In genomic region chr6:110979565-110980096, GRCh38 we compare ENCODE assay signal across 13 cellular contexts.
"Had no signal": no experiment of that assay in that cellular context is flagged by ENCODE, and none has a peak within 500 bp of the region (broad histone marks: within the 10 kb centered on the region; RNA-seq: fewer than 3 reads in every experiment).

No MANE protein-coding gene starts in this region.

- H3K27ac ChIP-seq: coronary artery, gastroesophageal sphincter, transverse colon had no signal

- ATAC-seq: activated CD4-positive, CD25-positive, alpha-beta regulatory T cell treated with anti-CD3 and anti-CD28 coated beads, Interleukin-2, amount 50 U/mL, for 24 hours; activated CD8-positive, alpha-beta memory T cell treated with anti-CD3 and anti-CD28 coated beads, Interleukin-2, amount 10 ng/mL, durations not matched to agents 7 days and 5 days; gastroesophageal sphincter; right cardiac atrium had no signal

- H3K9me3 ChIP-seq: gastroesophageal sphincter, transverse colon had no signal

- H3K27me3 Mint-ChIP-seq: activated CD8-positive, alpha-beta memory T cell treated with anti-CD3 and anti-CD28 coated beads, Interleukin-2, amount 10 ng/mL, durations not matched to agents 7 days and 5 days had no signal

- H3K36me3 ChIP-seq: gastroesophageal sphincter, transverse colon had no signal

- H3K4me3 ChIP-seq: coronary artery, gastroesophageal sphincter, transverse colon had no signal

- DNase-seq: activated CD8-positive, alpha-beta memory T cell treated with anti-CD3 and anti-CD28 coated beads, Interleukin-2, amount 10 ng/mL, durations not matched to agents 7 days and 5 days; activated gamma-delta T cell treated with Interleukin-2 at 50 U/mL for 16 hours; activated T-cell treated with anti-CD3 and anti-CD28 coated beads, Interleukin-2, amount 50 U/mL, for 48 hours; caudate nucleus; effector CD4-positive, alpha-beta T cell; mesendoderm; nucleus accumbens; right cardiac atrium; small intestine; transverse colon had no signal

- H3K27me3 ChIP-seq: gastroesophageal sphincter, transverse colon had no signal
